Comparison of ENCODE assay signal across 8 cellular contexts in genomic region chr7:7761340-7761973, GRCh38. TPM values are rescaled to one million over a fixed set of nuclear protein-coding genes. Genes with fewer than 3 reads are reported as not detected.
A peak's percentile ranks its signal among the peaks of the same experiment; 100 is the strongest.
DNase-seq lines count a peak whose midpoint lies in the region; ATAC-seq and TF ChIP-seq lines count a peak whose summit lies in the region.

No MANE protein-coding gene starts in this region.

- H2BK5ac ChIP-seq in mesenchymal stem cell (ENCODE audit: low read depth, low read length, poor library complexity, severe bottlenecking), result no peak overlapping the region

- no peaks in the 10 kb centered on the region for H3K4me1 ChIP-seq in mesenchymal stem cell (ENCODE audit: control insufficient read depth, insufficient read depth, low read depth, low read length)

- no peaks in the 10 kb centered on the region for H3K27me3 ChIP-seq in mesenchymal stem cell (ENCODE audit: control insufficient read depth in 1 of 2, insufficient read depth in 1 of 2, low read length in 2 of 2)

- H3K9me3 ChIP-seq in mesenchymal stem cell (ENCODE audit: control insufficient read depth, low read length), result no peaks in the 10 kb centered on the region

- H3K36me3 ChIP-seq in mesenchymal stem cell (ENCODE audit: control insufficient read depth in 1 of 2, insufficient read depth in 2 of 2, low read depth in 1 of 2, low read length in 2 of 2), result no peaks in the 10 kb centered on the region

- peak; percentile 22 for DNase-seq in DMS153 (lab: John Stamatoyannopoulos, UW)
- peak; percentile 35 for DNase-seq in HFF-Myc (ENCODE audit: extremely low read depth, low read depth)
- DNase-seq in NOMO-1 treated with dmso at 0.1 percent for 144 hours (lab: John Stamatoyannopoulos, UW; ENCODE audit: unreplicated experiment), result peak; percentile 10
- peak; percentile 6 for DNase-seq in cerebellum (ENCODE audit: low spot score)
- DNase-seq in mesenchymal stem cell, result peak; percentile 63
- no peak for DNase-seq in effector CD8-positive, alpha-beta T cell (lab: John Stamatoyannopoulos, UW)
- no peak for DNase-seq in stimulated activated CD4-positive, alpha-beta T cell treated with anti-CD3 and anti-CD28 coated beads, Interleukin-12 subunit alpha, Interleukin-12 subunit beta, amount 100 ng/mL, for 4 hours

- H3K4me2 ChIP-seq in mesenchymal stem cell (ENCODE audit: low read length, poor library complexity, severe bottlenecking), result peak overlapping the region; percentile 60

- no peak overlapping the region for H3K18ac ChIP-seq in mesenchymal stem cell (ENCODE audit: low read depth in 1 of 2, low read length in 2 of 2)

- no peak overlapping the region for H3K27ac ChIP-seq in mesenchymal stem cell (ENCODE audit: low read length, poor library complexity, severe bottlenecking)

- peaks cover 10% of the 10 kb centered on the region for H3K79me1 ChIP-seq in mesenchymal stem cell (replicated peaks; ENCODE audit: low read length, poor library complexity, severe bottlenecking)

- H4K8ac ChIP-seq in mesenchymal stem cell (ENCODE audit: low read length), result no peak overlapping the region

- H2BK15ac ChIP-seq in mesenchymal stem cell (ENCODE audit: low read depth, poor library complexity, severe bottlenecking), result no peak overlapping the region

- H3K9ac ChIP-seq in mesenchymal stem cell (ENCODE audit: low read length), result peak overlapping the region; percentile 87

- H3K23ac ChIP-seq in mesenchymal stem cell (ENCODE audit: low read length in 2 of 2), result no peak overlapping the region

- peak; percentile 11 for TF ChIP-seq CTCF in HFF-Myc (IDR thresholded peaks at IDR 0.05; ENCODE audit: low read depth, low read length, missing control alignments)

- ATAC-seq in HG02623 (IDR thresholded peaks at IDR 0.05; ENCODE audit: unreplicated experiment), result no peak

- no peak overlapping the region for H2BK120ac ChIP-seq in mesenchymal stem cell (ENCODE audit: low read depth, low read length)

- 62% methylated on average over 4 of the region's 5 CpGs for WGBS in mesenchymal stem cell

- no peak overlapping the region for H2AK5ac ChIP-seq in mesenchymal stem cell (ENCODE audit: low read length, severe bottlenecking)

- no peak overlapping the region for H2AFZ ChIP-seq in mesenchymal stem cell (ENCODE audit: low read depth, low read length)

- no peak overlapping the region for H3K14ac ChIP-seq in mesenchymal stem cell (ENCODE audit: low read length in 2 of 2)

- no peak overlapping the region for H2BK12ac ChIP-seq in mesenchymal stem cell (ENCODE audit: low read length in 2 of 2)

- no peak overlapping the region for H3K4ac ChIP-seq in mesenchymal stem cell (ENCODE audit: low read depth in 1 of 2, low read length in 2 of 2)

- no peak overlapping the region for H3K4me3 ChIP-seq in HFF-Myc (replicated peaks; ENCODE audit: low read depth, low read length)
- peak overlapping the region in 1 of 2 experiments; percentile 76 for H3K4me3 ChIP-seq in mesenchymal stem cell (ENCODE audit: insufficient read depth in 1 of 2, low read depth in 1 of 2, low read length in 2 of 2)

- H4K91ac ChIP-seq in mesenchymal stem cell (ENCODE audit: low read length), result no peak overlapping the region

RNA-seq across cellular contexts. Expression of gene RPA3, which starts 43.0 kb away (rescaled TPM):
- 11.2 TPM for total RNA-seq in cerebellum
- 20.8 TPM for polyA plus RNA-seq in mesenchymal stem cell (2013, experiment 1 of 2)
- polyA plus RNA-seq in mesenchymal stem cell (2013, experiment 2 of 2), result 20.8 TPM

Comparison
In these comparisons a context has a peak if more than half of its experiments do, and no peak if none do; other contexts are left out.
1. DNase-seq: peak in DMS153 (single experiment), HFF-Myc (single experiment), NOMO-1 treated with dmso at 0.1 percent for 144 hours (single experiment), cerebellum (single experiment) and mesenchymal stem cell (single experiment); none in effector CD8-positive, alpha-beta T cell (single experiment) and stimulated activated CD4-positive, alpha-beta T cell treated with anti-CD3 and anti-CD28 coated beads, Interleukin-12 subunit alpha, Interleukin-12 subunit beta, amount 100 ng/mL, for 4 hours (single experiment).